In genomic region chr16:56755038-56755437, GRCh38 we compare ENCODE assay signal across 36 cellular contexts.
"Had no signal": no experiment of that assay in that cellular context is flagged by ENCODE, and none has a peak within 500 bp of the region (broad histone marks: within the 10 kb centered on the region; RNA-seq: fewer than 3 reads in every experiment).

No MANE protein-coding gene starts in this region.

- H3K4me1 ChIP-seq: breast epithelium had no signal

- H3K9me3 ChIP-seq: adrenal gland, ascending aorta, body of pancreas, breast epithelium had no signal

- H3K4me3 Mint-ChIP-seq: activated naive CD4-positive, alpha-beta T cell treated with anti-CD3 and anti-CD28 coated beads for 36 hours; activated naive CD4-positive, alpha-beta T cell treated with anti-CD3 and anti-CD28 coated beads, Interleukin-2, amount 10 ng/mL, durations not matched to agents 7 days and 5 days; activated naive CD8-positive, alpha-beta T cell; activated naive CD8-positive, alpha-beta T cell treated with anti-CD3 and anti-CD28 coated beads for 36 hours; activated naive CD8-positive, alpha-beta T cell treated with anti-CD3 and anti-CD28 coated beads, Interleukin-2, amount 10 ng/mL, durations not matched to agents 7 days and 5 days; activated naive CD8-positive, alpha-beta T cell treated with anti-CD3 and anti-CD28 coated beads, Interleukin-2, amount 50 U/mL, for 24 hours; activated T-cell treated with anti-CD3 and anti-CD28 coated beads, Interleukin-2, amount 50 U/mL, for 24 hours; activated T-cell treated with anti-CD3 and anti-CD28 coated beads, Interleukin-2, amount 50 U/mL, for 4 hours; activated T-cell treated with anti-CD3 and anti-CD28 coated beads, Interleukin-2, amount 50 U/mL, for 72 hours; activated T-helper 1 cell treated with anti-CD3 and anti-CD28 coated beads, Interleukin-12 subunit alpha, Interleukin-12 subunit beta, Interleukin-2, Interleukin-4 antibody, amounts not matched to agents 30 ng/mL and 10 ng/mL and 1 ng/mL, durations not matched to agents 14 hours and 24 hours and 36 hours; activated T-helper 17 cell treated with anti-CD3 and anti-CD28 coated beads, Interleukin-2, amount 50 U/mL, for 72 hours; brain; central memory CD8-positive, alpha-beta T cell had no signal

- H3K27me3 Mint-ChIP-seq: activated naive CD4-positive, alpha-beta T cell treated with anti-CD3 and anti-CD28 coated beads, Interleukin-2, amount 10 ng/mL, durations not matched to agents 7 days and 5 days; activated naive CD8-positive, alpha-beta T cell; activated naive CD8-positive, alpha-beta T cell treated with anti-CD3 and anti-CD28 coated beads for 36 hours; activated naive CD8-positive, alpha-beta T cell treated with anti-CD3 and anti-CD28 coated beads, Interleukin-2, amount 10 ng/mL, durations not matched to agents 7 days and 5 days; activated naive CD8-positive, alpha-beta T cell treated with anti-CD3 and anti-CD28 coated beads, Interleukin-2, amount 50 U/mL, for 24 hours; activated T-cell treated with anti-CD3 and anti-CD28 coated beads, Interleukin-2, amount 50 U/mL, for 24 hours; activated T-helper 17 cell treated with anti-CD3 and anti-CD28 coated beads, Interleukin-2, amount 50 U/mL, for 72 hours; brain; central memory CD8-positive, alpha-beta T cell had no signal

- H3K27me3 ChIP-seq: adrenal gland, ascending aorta, body of pancreas, brain microvascular endothelial cell, breast epithelium, cardiac muscle cell had no signal

- H3K27ac ChIP-seq: adrenal gland, ascending aorta, body of pancreas, brain microvascular endothelial cell, breast epithelium, cardiac muscle cell had no signal

- ATAC-seq: activated naive CD4-positive, alpha-beta T cell treated with anti-CD3 and anti-CD28 coated beads, Interleukin-2, amount 50 U/mL, for 72 hours; activated naive CD8-positive, alpha-beta T cell treated with anti-CD3 and anti-CD28 coated beads, Interleukin-2, amount 50 U/mL, for 24 hours; activated T-cell treated with anti-CD3 and anti-CD28 coated beads, Interleukin-2, amount 50 U/mL, for 4 hours; activated T-cell treated with anti-CD3 and anti-CD28 coated beads, Interleukin-2, amount 50 U/mL, for 72 hours; activated T-helper 17 cell treated with anti-CD3 and anti-CD28 coated beads, Interleukin-2, amount 50 U/mL, for 72 hours; body of pancreas had no signal

- H3K36me3 ChIP-seq: ascending aorta, breast epithelium had no signal

- H3K4me1 Mint-ChIP-seq: central memory CD8-positive, alpha-beta T cell had no signal

- H3K27ac Mint-ChIP-seq: activated naive CD4-positive, alpha-beta T cell treated with anti-CD3 and anti-CD28 coated beads for 36 hours; activated naive CD4-positive, alpha-beta T cell treated with anti-CD3 and anti-CD28 coated beads, Interleukin-2, amount 10 ng/mL, durations not matched to agents 7 days and 5 days; activated naive CD4-positive, alpha-beta T cell treated with anti-CD3 and anti-CD28 coated beads, Interleukin-2, amount 50 U/mL, for 72 hours; activated naive CD8-positive, alpha-beta T cell; activated naive CD8-positive, alpha-beta T cell treated with anti-CD3 and anti-CD28 coated beads for 36 hours; activated naive CD8-positive, alpha-beta T cell treated with anti-CD3 and anti-CD28 coated beads, Interleukin-2, amount 10 ng/mL, durations not matched to agents 7 days and 5 days; activated naive CD8-positive, alpha-beta T cell treated with anti-CD3 and anti-CD28 coated beads, Interleukin-2, amount 50 U/mL, for 24 hours; activated T-cell treated with anti-CD3 and anti-CD28 coated beads, Interleukin-2, amount 50 U/mL, for 24 hours; activated T-cell treated with anti-CD3 and anti-CD28 coated beads, Interleukin-2, amount 50 U/mL, for 72 hours; activated T-helper 1 cell treated with anti-CD3 and anti-CD28 coated beads, Interleukin-12 subunit alpha, Interleukin-12 subunit beta, Interleukin-2, Interleukin-4 antibody, amounts not matched to agents 30 ng/mL and 10 ng/mL and 1 ng/mL, durations not matched to agents 14 hours and 24 hours and 36 hours; activated T-helper 17 cell treated with anti-CD3 and anti-CD28 coated beads, Interleukin-2, amount 50 U/mL, for 72 hours; activated T-helper 2 cell treated with anti-CD3 and anti-CD28 coated beads, Interferon-gamma antibody, Interleukin-2, Interleukin-4, amounts not matched to agents 10 μg/mL and 5 μg/mL and 100 μg/mL, durations not matched to agents 14 hours and 24 hours and 36 hours; brain had no signal

- H3K9me3 Mint-ChIP-seq: activated T-cell treated with anti-CD3 and anti-CD28 coated beads, Interleukin-2, amount 50 U/mL, for 24 hours; activated T-helper 17 cell treated with anti-CD3 and anti-CD28 coated beads, Interleukin-2, amount 50 U/mL, for 72 hours; central memory CD8-positive, alpha-beta T cell had no signal

- DNase-seq: activated effector memory CD4-positive, alpha-beta T cell treated with anti-CD3 and anti-CD28 coated beads, Interleukin-2, amount 50 U/mL, for 16 hours; activated effector memory CD4-positive, alpha-beta T cell treated with Interleukin-2 at 50 U/mL for 16 hours; activated gamma-delta T cell; activated gamma-delta T cell treated with Interleukin-2 at 50 U/mL for 16 hours; activated naive CD4-positive, alpha-beta T cell; activated naive CD4-positive, alpha-beta T cell treated with anti-CD3 and anti-CD28 coated beads for 36 hours; activated naive CD4-positive, alpha-beta T cell treated with anti-CD3 and anti-CD28 coated beads, Interleukin-2, amount 10 ng/mL, durations not matched to agents 7 days and 5 days; activated naive CD4-positive, alpha-beta T cell treated with anti-CD3 and anti-CD28 coated beads, Interleukin-2, amount 50 U/mL, for 16 hours; activated naive CD8-positive, alpha-beta T cell treated with anti-CD3 and anti-CD28 coated beads for 36 hours; activated naive CD8-positive, alpha-beta T cell treated with anti-CD3 and anti-CD28 coated beads, Interleukin-2, amount 10 ng/mL, durations not matched to agents 7 days and 5 days; activated naive CD8-positive, alpha-beta T cell treated with anti-CD3 and anti-CD28 coated beads, Interleukin-2, amount 50 U/mL, for 24 hours; activated T-cell treated with anti-CD3 and anti-CD28 coated beads, Interleukin-2, amount 50 U/mL, for 1 hour; activated T-cell treated with anti-CD3 and anti-CD28 coated beads, Interleukin-2, amount 50 U/mL, for 24 hours; activated T-cell treated with anti-CD3 and anti-CD28 coated beads, Interleukin-2, amount 50 U/mL, for 4 hours; activated T-cell treated with anti-CD3 and anti-CD28 coated beads, Interleukin-2, amount 50 U/mL, for 48 hours; activated T-cell treated with anti-CD3 and anti-CD28 coated beads, Interleukin-2, amount 50 U/mL, for 72 hours; adrenal gland; amniotic stem cell; amygdala; anterior cingulate cortex; aorta; body of pancreas; brain microvascular endothelial cell; caudate nucleus; central memory CD4-positive, alpha-beta T cell; cerebellar nuclear complex had no signal

- H3K4me3 ChIP-seq: adrenal gland, ascending aorta, body of pancreas, breast epithelium, cardiac muscle cell had no signal
